Comparison of ENCODE assay signal across 6 cellular contexts in genomic region chrX:10140264-10140663, GRCh38.
"Had no signal": no experiment of that assay in that cellular context is flagged by ENCODE, and none has a peak within 500 bp of the region (broad histone marks: within the 10 kb centered on the region; RNA-seq: fewer than 3 reads in every experiment).

No MANE protein-coding gene starts in this region.

- DNase-seq: GM23248, GOT3, H9, HCEC 1CT, IMR-90 had no signal

- ATAC-seq: K562 had no signal

- H3K4me1 Mint-ChIP-seq: H9 had no signal

- H3K4me3 Mint-ChIP-seq: H9 had no signal

- H3K27ac Mint-ChIP-seq: H9 had no signal
